In the genomic region with DNA sequence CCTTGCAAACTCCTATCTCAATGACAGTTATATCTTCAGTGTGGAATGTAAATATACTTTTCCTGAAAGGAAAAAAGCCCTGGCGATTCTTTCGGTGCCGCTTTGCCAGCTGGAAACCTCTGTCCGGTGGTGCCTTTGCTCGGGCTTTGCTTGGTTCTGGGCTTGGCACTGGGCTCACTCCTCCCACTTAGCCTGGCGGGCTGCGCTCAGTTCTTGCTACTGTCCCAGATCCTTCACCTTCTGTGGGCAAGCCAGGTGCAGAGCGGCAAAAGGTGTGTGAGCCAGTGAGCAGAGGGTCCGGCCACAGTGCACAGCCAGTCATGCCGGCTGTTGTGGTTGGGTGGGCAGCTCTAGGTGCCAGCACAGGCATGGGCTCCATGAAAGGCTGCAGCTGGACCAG, we compare ENCODE assay signal across 25 cellular contexts. TPM values are rescaled to one million over a fixed set of nuclear protein-coding genes. Genes with fewer than 3 reads are reported as not detected.
"Had no signal": no experiment of that assay in that cellular context is flagged by ENCODE, and none has a peak within 500 bp of the region (broad histone marks: within the 10 kb centered on the region; RNA-seq: fewer than 3 reads in every experiment).

No MANE protein-coding gene starts in this region.

- H3K4me3 ChIP-seq: neural progenitor cell, ovary, psoas muscle, right lobe of liver, skin epidermis, stomach, thoracic aorta, thyroid gland, tibial nerve, upper lobe of left lung had no signal

- H3K9me3 ChIP-seq: ovary, psoas muscle, right lobe of liver, stomach, thoracic aorta, thyroid gland, tibial nerve, upper lobe of left lung had no signal

- H3K27ac ChIP-seq: neural progenitor cell, ovary, parathyroid adenoma, psoas muscle, right lobe of liver, skin epidermis, stomach, thoracic aorta, thyroid gland, tibial nerve, upper lobe of left lung had no signal

- FAIRE-seq: urothelium cell line had no signal

- H3K4me1 ChIP-seq: parathyroid adenoma, psoas muscle, right lobe of liver, stomach, thyroid gland, tibial nerve, upper lobe of left lung had no signal

- H3K36me3 ChIP-seq: neural progenitor cell, ovary, right lobe of liver, stomach, thoracic aorta, thyroid gland, tibial nerve, upper lobe of left lung had no signal

- H3K27me3 ChIP-seq: ovary, right lobe of liver, thyroid gland, tibial nerve, upper lobe of left lung had no signal

- H3K9ac ChIP-seq: neural progenitor cell, parathyroid adenoma had no signal

- H2AFZ ChIP-seq: neural progenitor cell, parathyroid adenoma had no signal

- DNase-seq: naive B cell; natural killer cell; occipital lobe; ovary; psoas muscle; right cardiac atrium; right lobe of liver; stimulated activated CD4-positive, alpha-beta T cell treated with anti-CD3 and anti-CD28 coated beads, Interleukin-15, amount 100 ng/mL, for 24 hours; stimulated activated CD4-positive, alpha-beta T cell treated with anti-CD3 and anti-CD28 coated beads, Interleukin-2, amount 100 ng/mL, for 24 hours; stimulated activated CD4-positive, alpha-beta T cell treated with anti-CD3 and anti-CD28 coated beads, Interleukin-2, amount 100 ng/mL, for 48 hours; stimulated activated CD4-positive, alpha-beta T cell treated with anti-CD3 and anti-CD28 coated beads, Interleukin-4, amount 100 ng/mL, for 24 hours; stimulated activated naive B cell treated with anti-CD40 and anti-IgM and Interleukin-4, amounts not matched to agents 10 μg/mL and 1 μg/mL and 100 μg/mL, for 72 hours; stimulated activated naive CD4-positive, alpha-beta T cell treated with Interleukin-2 at 50 U/mL for 16 hours; stomach; thyroid gland; trophoblast cell had no signal

- H3K4me2 ChIP-seq: neural progenitor cell had no signal

RNA-seq across cellular contexts. Expression of a gene that starts 20.6 kb away (rescaled TPM):
- total RNA-seq: natural killer cell, progenitor cell of endocrine pancreas, psoas muscle, right lobe of liver, stomach, subcutaneous adipose tissue had no signal
